Comparison of ENCODE assay signal across 29 cellular contexts in genomic region chr1:201726700-201727099, GRCh38.
A peak's percentile ranks its signal among the peaks of the same experiment; 100 is the strongest.
DNase-seq lines count a peak whose midpoint lies in the region; ATAC-seq and TF ChIP-seq lines count a peak whose summit lies in the region.
"Had no signal": no experiment of that assay in that cellular context is flagged by ENCODE, and none has a peak within 500 bp of the region (broad histone marks: within the 10 kb centered on the region; RNA-seq: fewer than 3 reads in every experiment).

No MANE protein-coding gene starts in this region.

- H4K20me1 ChIP-seq in smooth muscle cell (ENCODE audit: low read depth) = peaks cover 79% of the 10 kb centered on the region

- H3K27me3 ChIP-seq in smooth muscle cell (ENCODE audit: low read depth) = no peaks in the 10 kb centered on the region
- H3K27me3 ChIP-seq: uterus had no signal

- peak overlapping the region; percentile 66 for H3K27ac ChIP-seq in smooth muscle cell (ENCODE audit: low read depth)
- H3K27ac ChIP-seq: uterus had no signal

- no peak for DNase-seq in HFFc6
- peak; percentile 65 for DNase-seq in amniotic epithelial cell (ENCODE audit: low read depth)
- peak; percentile 76 for DNase-seq in fibroblast of villous mesenchyme (ENCODE audit: low read depth)
- no peak for DNase-seq in smooth muscle cell (lab: John Stamatoyannopoulos, UW; ENCODE audit: unreplicated experiment)
- no peak for DNase-seq in OCI-M2 (lab: John Stamatoyannopoulos, UW; ENCODE audit: unreplicated experiment)
- no peak for DNase-seq in NCI-H748 (lab: John Stamatoyannopoulos, UW; ENCODE audit: unreplicated experiment)
- DNase-seq: ACHN; activated CD4-positive, alpha-beta T cell treated with anti-CD3 and anti-CD28 coated beads, Interleukin-2, amount 50 U/mL, for 48 hours; activated CD4-positive, CD25-positive, alpha-beta regulatory T cell treated with anti-CD3 and anti-CD28 coated beads, Interleukin-2, amount 50 U/mL, for 72 hours; activated naive CD4-positive, alpha-beta T cell treated with Interleukin-2 at 50 U/mL for 16 hours; activated T-cell treated with anti-CD3 and anti-CD28 coated beads, Interleukin-2, amount 50 U/mL, for 72 hours; CD8-positive, alpha-beta memory T cell; DMS 273 treated with DMSO at 0.1 percent for 48 hours; effector CD4-positive, alpha-beta T cell; KG1; midbrain; naive thymus-derived CD8-positive, alpha-beta T cell; NCI-H1092 treated with DMSO at 0.1 percent for 48 hours; NCI-H187 treated with DMSO at 0.1 percent for 48 hours; NCI-H524; NK-92 treated with Interleukin-12 subunit alpha and Interleukin-12 subunit beta, amount 100 ng/mL, for 24 hours; nucleus accumbens; PC-3; SK-N-SH; stimulated activated naive B cell treated with anti-CD40 and anti-IgM and Interleukin-4, amounts not matched to agents 10 μg/mL and 1 μg/mL and 100 μg/mL, for 72 hours; T-helper 2 cell; uterus had no signal

- H3K36me3 Mint-ChIP-seq in HFFc6 (ENCODE audit: low read depth) = peaks cover 17% of the 10 kb centered on the region
- H3K36me3 Mint-ChIP-seq: naive thymus-derived CD8-positive, alpha-beta T cell; stimulated activated naive B cell treated with anti-CD40 and anti-IgM and Interleukin-4, amounts not matched to agents 10 μg/mL and 1 μg/mL and 100 μg/mL, for 72 hours had no signal

- ATAC-seq in HG03097 (IDR thresholded peaks at IDR 0.05; ENCODE audit: low FRiP score, unreplicated experiment) = no peak
- ATAC-seq: activated T-cell treated with anti-CD3 and anti-CD28 coated beads, Interleukin-2, amount 50 U/mL, for 72 hours; left lobe of liver; naive thymus-derived CD8-positive, alpha-beta T cell; PC-3; stimulated activated naive B cell treated with anti-CD40 and anti-IgM and Interleukin-4, amounts not matched to agents 10 μg/mL and 1 μg/mL and 100 μg/mL, for 72 hours had no signal

- H3K4me3 Mint-ChIP-seq in HFFc6 = no peak overlapping the region
- H3K4me3 Mint-ChIP-seq: activated T-cell treated with anti-CD3 and anti-CD28 coated beads, Interleukin-2, amount 50 U/mL, for 72 hours; CD8-positive, alpha-beta memory T cell; naive thymus-derived CD8-positive, alpha-beta T cell; stimulated activated naive B cell treated with anti-CD40 and anti-IgM and Interleukin-4, amounts not matched to agents 10 μg/mL and 1 μg/mL and 100 μg/mL, for 72 hours had no signal

- peaks cover 5% of the 10 kb centered on the region for H3K27me3 Mint-ChIP-seq in HFFc6 (ENCODE audit: insufficient read depth)

- H3K4me2 ChIP-seq in smooth muscle cell = peak overlapping the region; percentile 71
- H3K4me2 ChIP-seq: SK-N-SH had no signal

- H3K4me1 ChIP-seq in smooth muscle cell (ENCODE audit: low read depth) = peaks cover 42% of the 10 kb centered on the region

- H3K9me3 ChIP-seq in smooth muscle cell (replicated peaks; ENCODE audit: low read depth) = no peaks in the 10 kb centered on the region
- H3K9me3 ChIP-seq: SK-N-SH, uterus had no signal

- peak overlapping the region; percentile 19; the same call in 1 of the 2 replicates for H3K27ac Mint-ChIP-seq in HFFc6
- H3K27ac Mint-ChIP-seq: activated T-cell treated with anti-CD3 and anti-CD28 coated beads, Interleukin-2, amount 50 U/mL, for 72 hours; CD8-positive, alpha-beta memory T cell; naive thymus-derived CD8-positive, alpha-beta T cell; stimulated activated naive B cell treated with anti-CD40 and anti-IgM and Interleukin-4, amounts not matched to agents 10 μg/mL and 1 μg/mL and 100 μg/mL, for 72 hours had no signal

- 31% methylated on average over 2 of the region's 2 CpGs for WGBS in smooth muscle cell (ENCODE audit: low lambda C conversion rate)

- H3K9me3 Mint-ChIP-seq in HFFc6 = no peaks in the 10 kb centered on the region
- H3K9me3 Mint-ChIP-seq: activated T-cell treated with anti-CD3 and anti-CD28 coated beads, Interleukin-2, amount 50 U/mL, for 72 hours; CD8-positive, alpha-beta memory T cell; naive thymus-derived CD8-positive, alpha-beta T cell; stimulated activated naive B cell treated with anti-CD40 and anti-IgM and Interleukin-4, amounts not matched to agents 10 μg/mL and 1 μg/mL and 100 μg/mL, for 72 hours had no signal

- H3F3A ChIP-seq in smooth muscle cell (ENCODE audit: low read depth) = peaks cover 38% of the 10 kb centered on the region

- H3K36me3 ChIP-seq in smooth muscle cell (ENCODE audit: low read depth) = no peaks in the 10 kb centered on the region
- H3K36me3 ChIP-seq: uterus had no signal

- no peak overlapping the region for H2AFZ ChIP-seq in smooth muscle cell (ENCODE audit: low read depth)

- H3K9ac ChIP-seq in smooth muscle cell (ENCODE audit: low read depth) = peak overlapping the region; percentile 22
- H3K9ac ChIP-seq: SK-N-SH had no signal

- no peak for TF ChIP-seq CTCF in HFFc6 (IDR thresholded peaks at IDR 0.05)
- TF ChIP-seq CTCF in fibroblast of villous mesenchyme (IDR thresholded peaks at IDR 0.05; ENCODE audit: insufficient read depth, low read depth, low read length) = no peak
- no peak for TF ChIP-seq CTCF in smooth muscle cell (IDR thresholded peaks at IDR 0.05; ENCODE audit: borderline replicate concordance, insufficient read depth, poor library complexity, severe bottlenecking)

- H3K4me3 ChIP-seq in fibroblast of villous mesenchyme (ENCODE audit: low read depth, low read length) (no peak overlapping the region), smooth muscle cell (no peak overlapping the region)
- H3K4me3 ChIP-seq: uterus had no signal

- H3K79me2 ChIP-seq in smooth muscle cell (ENCODE audit: low read depth) = peaks cover 78% of the 10 kb centered on the region

- H3K4me1 Mint-ChIP-seq in HFFc6 (ENCODE audit: low read depth) = peaks cover 76% of the 10 kb centered on the region
- H3K4me1 Mint-ChIP-seq: CD8-positive, alpha-beta memory T cell; naive thymus-derived CD8-positive, alpha-beta T cell; stimulated activated naive B cell treated with anti-CD40 and anti-IgM and Interleukin-4, amounts not matched to agents 10 μg/mL and 1 μg/mL and 100 μg/mL, for 72 hours had no signal

Comparison
In these comparisons a context has a peak if more than half of its experiments do, and no peak if none do; other contexts are left out.
1. DNase-seq: peak in amniotic epithelial cell (single experiment) and fibroblast of villous mesenchyme (single experiment); none in HFFc6 (single experiment), smooth muscle cell (single experiment), OCI-M2 (single experiment) and NCI-H748 (single experiment).